13 cellular contexts compared by ENCODE assay signal in genomic region chr4:111930658-111931057, GRCh38.
DNase-seq lines count a peak whose midpoint lies in the region; ATAC-seq and TF ChIP-seq lines count a peak whose summit lies in the region.
"Had no signal": no experiment of that assay in that cellular context is flagged by ENCODE, and none has a peak within 500 bp of the region (broad histone marks: within the 10 kb centered on the region; RNA-seq: fewer than 3 reads in every experiment).

No MANE protein-coding gene starts in this region.

- H3K27ac Mint-ChIP-seq in CD14-positive monocyte = no peak overlapping the region

- DNase-seq in NOMO-1 treated with DMSO at 0.1 percent for 48 hours (lab: John Stamatoyannopoulos, UW; ENCODE audit: unreplicated experiment) (peak; percentile 87), caudate nucleus (lab: John Stamatoyannopoulos, UW) (no peak), AG08396 (ENCODE audit: low spot score) (no peak), CD14-positive monocyte (ENCODE audit: low spot score) (no peak)
- DNase-seq in activated T-cell treated with anti-CD3 and anti-CD28 coated beads, Interleukin-2, amount 50 U/mL, for 48 hours = no peak
- DNase-seq: gastrocnemius medialis; NCI-H1694; stimulated activated naive CD8-positive, alpha-beta T cell treated with anti-CD3 and anti-CD28 coated beads, Interleukin-15, Interleukin-2, amounts not matched to agents 100 U/mL and 50 U/mL, for 24 hours had no signal

- peaks cover 12 to 24% (median 13%) of the 10 kb centered on the region in 3 donors for H3K27me3 Mint-ChIP-seq in CD14-positive monocyte (ENCODE audit: low read depth in 3 of 3)
- H3K27me3 Mint-ChIP-seq: central memory CD8-positive, alpha-beta T cell had no signal

- no peaks in the 10 kb centered on the region for H3K9me3 Mint-ChIP-seq in CD14-positive monocyte
- H3K9me3 Mint-ChIP-seq: central memory CD8-positive, alpha-beta T cell had no signal

- no peak for TF ChIP-seq CTCF in CD14-positive monocyte (IDR thresholded peaks at IDR 0.05)

- peak; percentile 99 for ATAC-seq in GM18508 (IDR thresholded peaks at IDR 0.05; ENCODE audit: insufficient read depth, unreplicated experiment)
- peak; percentile 99 for ATAC-seq in GM21390 (IDR thresholded peaks at IDR 0.05; ENCODE audit: unreplicated experiment)
- peak; percentile 98 for ATAC-seq in HG03095 (IDR thresholded peaks at IDR 0.05; ENCODE audit: unreplicated experiment)
- ATAC-seq: gastrocnemius medialis; stimulated activated naive CD8-positive, alpha-beta T cell treated with anti-CD3 and anti-CD28 coated beads, Interleukin-15, Interleukin-2, amounts not matched to agents 100 U/mL and 50 U/mL, for 24 hours had no signal

- H3K36me3 Mint-ChIP-seq in CD14-positive monocyte = no peaks in the 10 kb centered on the region

- H3K4me1 Mint-ChIP-seq in CD14-positive monocyte = peaks cover 6% of the 10 kb centered on the region
- H3K4me1 Mint-ChIP-seq: central memory CD8-positive, alpha-beta T cell had no signal

- H3K4me3 Mint-ChIP-seq in CD14-positive monocyte = no peak overlapping the region
- H3K4me3 Mint-ChIP-seq: central memory CD8-positive, alpha-beta T cell had no signal

- H3K27ac ChIP-seq in caudate nucleus (ENCODE audit: low read depth, low read length) = no peak overlapping the region
- H3K27ac ChIP-seq: gastrocnemius medialis, skin epidermis had no signal

- intact Hi-C loops in CD14-positive monocyte (cut with micrococcal nuclease) = no loop called here
